In genomic region chr6:148465011-148465335, GRCh38 we compare ENCODE assay signal across 13 cellular contexts.
DNase-seq lines count a peak whose midpoint lies in the region; FAIRE-seq and TF ChIP-seq lines count a peak whose summit lies in the region.
"Had no signal": no experiment of that assay in that cellular context is flagged by ENCODE, and none has a peak within 500 bp of the region (broad histone marks: within the 10 kb centered on the region; RNA-seq: fewer than 3 reads in every experiment).

No MANE protein-coding gene starts in this region.

- H3K36me3 Mint-ChIP-seq in neural crest cell (ENCODE audit: low read depth): peaks cover 4% of the 10 kb centered on the region
- H3K36me3 Mint-ChIP-seq: memory B cell; stimulated activated memory B cell treated with anti-CD40 and anti-IgM and Interleukin-4, amounts not matched to agents 10 μg/mL and 1 μg/mL and 100 μg/mL, for 72 hours had no signal

- H3K9me3 ChIP-seq in BLaER1 (no peaks in the 10 kb centered on the region), Karpas-422 (ENCODE audit: low read length) (no peaks in the 10 kb centered on the region), MG63 (no peaks in the 10 kb centered on the region)
- H3K9me3 ChIP-seq: SJSA1 had no signal

- H3K27me3 ChIP-seq in BLaER1: no peaks in the 10 kb centered on the region
- H3K27me3 ChIP-seq in Karpas-422 (ENCODE audit: low read length): no peaks in the 10 kb centered on the region; the same call in 1 of the 2 replicates
- H3K27me3 ChIP-seq in MG63: no peaks in the 10 kb centered on the region
- H3K27me3 ChIP-seq: cardiac muscle cell, SJSA1 had no signal

- DNase-seq in Karpas-422 (no peak), neural crest cell (ENCODE audit: low read depth, low spot score) (no peak), GM12892 (ENCODE audit: insufficient read length) (no peak), iPS-NIHi7 (ENCODE audit: extremely low spot score) (no peak), HT-29 (ENCODE audit: low spot score) (no peak), MG63 (no peak)

- TF ChIP-seq POLR2A in GM12892 (IDR thresholded peaks at IDR 0.05; ENCODE audit: low read depth, low read length): no peak

- H3K27ac ChIP-seq in BLaER1 (no peak overlapping the region), Karpas-422 (ENCODE audit: low read length) (no peak overlapping the region), cingulate gyrus (ENCODE audit: low read depth, low read length) (peak overlapping the region; percentile 80)
- H3K27ac ChIP-seq: cardiac muscle cell, SJSA1 had no signal

- no peaks in the 10 kb centered on the region for H3K9me3 Mint-ChIP-seq in neural crest cell
- H3K9me3 Mint-ChIP-seq: activated T-helper 1 cell treated with anti-CD3 and anti-CD28 coated beads, Interleukin-12 subunit alpha, Interleukin-12 subunit beta, Interleukin-2, Interleukin-4 antibody, amounts not matched to agents 30 ng/mL and 10 ng/mL and 1 ng/mL, durations not matched to agents 14 hours and 24 hours and 36 hours; memory B cell; stimulated activated memory B cell treated with anti-CD40 and anti-IgM and Interleukin-4, amounts not matched to agents 10 μg/mL and 1 μg/mL and 100 μg/mL, for 72 hours had no signal

- H3K9ac ChIP-seq in BLaER1 (no peak overlapping the region), Karpas-422 (ENCODE audit: low read length) (no peak overlapping the region)

- no peak overlapping the region for H2AFZ ChIP-seq in Karpas-422 (ENCODE audit: low read length)

- no peaks in the 10 kb centered on the region for H3K27me3 Mint-ChIP-seq in neural crest cell (ENCODE audit: low read depth)

- H3K4me3 ChIP-seq in BLaER1 (no peak overlapping the region), Karpas-422 (ENCODE audit: low read length) (no peak overlapping the region), MG63 (no peak overlapping the region)
- H3K4me3 ChIP-seq: cardiac muscle cell, SJSA1 had no signal

- H4K20me1 ChIP-seq in BLaER1: no peaks in the 10 kb centered on the region
- H4K20me1 ChIP-seq in Karpas-422 (ENCODE audit: insufficient read depth, low read depth, low read length): no peaks in the 10 kb centered on the region

- peak overlapping the region; percentile 67 for H3K4me2 ChIP-seq in BLaER1
- peak overlapping the region; percentile 22 for H3K4me2 ChIP-seq in Karpas-422 (ENCODE audit: low read depth, low read length, poor library complexity, severe bottlenecking)

- peaks cover 28% of the 10 kb centered on the region for H3K4me1 ChIP-seq in BLaER1
- peaks cover 12% of the 10 kb centered on the region for H3K4me1 ChIP-seq in Karpas-422 (ENCODE audit: low read length)

- H3K79me2 ChIP-seq in Karpas-422 (ENCODE audit: low read length): no peaks in the 10 kb centered on the region

- FAIRE-seq in GM12892 (lab: Jason Lieb, UNC): no peak

- TF ChIP-seq CTCF in neural crest cell (conservative IDR thresholded peaks at IDR 0.05): no peak

- no peaks in the 10 kb centered on the region for H3K36me3 ChIP-seq in BLaER1
- no peaks in the 10 kb centered on the region for H3K36me3 ChIP-seq in Karpas-422 (ENCODE audit: insufficient read depth, low read length)
- peaks cover 4% of the 10 kb centered on the region; the same call in 1 of the 2 replicates for H3K36me3 ChIP-seq in MG63
- H3K36me3 ChIP-seq: cardiac muscle cell, SJSA1 had no signal

- no peaks in the 10 kb centered on the region for H3K9me2 ChIP-seq in Karpas-422 (replicated peaks; ENCODE audit: insufficient read depth, low read length)

- peak overlapping the region; percentile 13 for H3K4me3 Mint-ChIP-seq in neural crest cell
- H3K4me3 Mint-ChIP-seq: activated T-helper 1 cell treated with anti-CD3 and anti-CD28 coated beads, Interleukin-12 subunit alpha, Interleukin-12 subunit beta, Interleukin-2, Interleukin-4 antibody, amounts not matched to agents 30 ng/mL and 10 ng/mL and 1 ng/mL, durations not matched to agents 14 hours and 24 hours and 36 hours; memory B cell; stimulated activated memory B cell treated with anti-CD40 and anti-IgM and Interleukin-4, amounts not matched to agents 10 μg/mL and 1 μg/mL and 100 μg/mL, for 72 hours had no signal

- H3K4me1 Mint-ChIP-seq in neural crest cell: peaks cover 66% of the 10 kb centered on the region

- no peak overlapping the region for H3K27ac Mint-ChIP-seq in neural crest cell (ENCODE audit: unreplicated experiment)
- H3K27ac Mint-ChIP-seq: activated T-helper 1 cell treated with anti-CD3 and anti-CD28 coated beads, Interleukin-12 subunit alpha, Interleukin-12 subunit beta, Interleukin-2, Interleukin-4 antibody, amounts not matched to agents 30 ng/mL and 10 ng/mL and 1 ng/mL, durations not matched to agents 14 hours and 24 hours and 36 hours; memory B cell; stimulated activated memory B cell treated with anti-CD40 and anti-IgM and Interleukin-4, amounts not matched to agents 10 μg/mL and 1 μg/mL and 100 μg/mL, for 72 hours had no signal
